In the genomic region with DNA sequence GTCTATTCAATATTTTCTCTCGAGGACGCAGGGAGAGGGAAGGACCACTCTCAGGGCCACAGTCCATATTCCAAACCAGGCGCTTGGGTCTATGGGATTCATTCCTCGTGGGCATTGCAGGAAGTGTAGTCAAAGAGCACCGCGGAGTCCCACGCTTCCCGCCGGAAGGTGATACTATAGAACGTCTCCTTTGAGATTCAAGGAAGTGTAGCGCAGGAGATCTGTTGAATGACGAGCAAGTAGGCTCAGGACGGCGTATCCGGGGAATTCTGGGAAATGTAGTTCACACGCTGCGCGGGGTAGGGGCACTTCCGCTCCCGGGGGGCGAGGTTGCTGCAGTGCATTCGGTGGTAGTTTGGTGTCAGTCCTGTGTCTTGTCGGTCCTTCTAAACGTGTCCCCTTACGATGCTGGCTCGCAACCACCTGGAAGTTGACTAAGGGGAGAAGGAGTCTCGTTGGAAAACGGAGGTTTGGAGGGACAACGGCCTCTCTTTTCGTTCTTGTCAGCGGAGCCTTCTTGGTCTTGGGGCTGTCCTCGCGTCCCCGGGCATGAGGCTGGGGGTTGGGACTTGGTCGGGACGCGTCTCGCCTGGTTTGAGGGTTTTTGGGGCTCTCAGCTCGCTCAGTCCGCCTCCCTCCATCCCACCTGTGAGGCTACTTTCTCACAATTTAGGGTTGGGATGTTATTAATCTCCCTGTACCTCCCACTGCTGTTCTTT, we compare ENCODE assay signal across 8 cellular contexts. TPM values are rescaled to one million over a fixed set of nuclear protein-coding genes. Genes with fewer than 3 reads are reported as not detected.
DNase-seq lines count a peak whose midpoint lies in the region; ATAC-seq and TF ChIP-seq lines count a peak whose summit lies in the region.

A gene (plus strand): TSS at position 336 of the 719 bp plus-strand sequence. CDS start 4,231 bp downstream, outside the sequence.

- peaks cover 23% of the 10 kb centered on the region for H3K9me3 ChIP-seq in A673 (ENCODE audit: low read depth, low read length, poor library complexity, severe bottlenecking)

- CTCF ChIA-PET in A673 (lab: Charles Lee) = no interaction called here
- CTCF ChIA-PET in activated CD4-positive, alpha-beta T cell treated with anti-CD3 and anti-CD28 coated beads, Interleukin-2, amount 10 ng/mL, durations not matched to agents 7 days and 5 days (lab: Charles Lee) = interaction anchor here (0.6 to 1.5 kb wide), 3 partner anchors 19 to 404 kb away, joined by 3 read pairs; a partner anchor contains a TSS

- POLR2A ChIA-PET in A673 (lab: Charles Lee; ENCODE audit: low non-redundant PET) = no interaction called here
- POLR2A ChIA-PET in activated CD4-positive, alpha-beta T cell treated with anti-CD3 and anti-CD28 coated beads, Interleukin-2, amount 10 ng/mL, durations not matched to agents 7 days and 5 days (lab: Charles Lee) = no interaction called here

- H3K36me3 ChIP-seq in A673 (ENCODE audit: insufficient read depth, low read length, poor library complexity, severe bottlenecking) = peaks cover 6% of the 10 kb centered on the region

- peak within 1 kb of the TSS; percentile 79 for H3K4me3 Mint-ChIP-seq in activated CD4-positive, alpha-beta T cell treated with anti-CD3 and anti-CD28 coated beads, Interleukin-2, amount 10 ng/mL, durations not matched to agents 7 days and 5 days

- no peaks in the 10 kb centered on the region for H3K27me3 Mint-ChIP-seq in activated CD4-positive, alpha-beta T cell treated with anti-CD3 and anti-CD28 coated beads, Interleukin-2, amount 10 ng/mL, durations not matched to agents 7 days and 5 days

- DNase-seq in A673 (ENCODE audit: low spot score) (peak; percentile 96), NCI-H446 treated with DMSO at 0.1 percent for 48 hours (lab: John Stamatoyannopoulos, UW) (peak; percentile 88), dedifferentiated amniotic fluid mesenchymal stem cell (ENCODE audit: extremely low spot score) (peak; percentile 93), left lobe of liver (ENCODE audit: low spot score) (peak; percentile 82)
- DNase-seq in activated CD4-positive, alpha-beta T cell treated with anti-CD3 and anti-CD28 coated beads, Interleukin-2, amount 10 ng/mL, durations not matched to agents 7 days and 5 days = peak; percentile 84
- DNase-seq in stimulated activated CD4-positive, alpha-beta T cell treated with anti-CD3 and anti-CD28 coated beads, Interleukin-1b, Interleukin-23, amount 100 ng/mL, for 48 hours = peak; percentile 82

- TF ChIP-seq CTCF in A673 (conservative IDR thresholded peaks at IDR 0.05; ENCODE audit: low read depth, low read length) = no peak

- peak; percentile 85 for ATAC-seq in GM18861 (IDR thresholded peaks at IDR 0.05; ENCODE audit: unreplicated experiment)
- ATAC-seq in HG03139 (IDR thresholded peaks at IDR 0.05; ENCODE audit: unreplicated experiment) = peak; percentile 82
- ATAC-seq in left lobe of liver = peak; percentile 100

- peaks cover 26% of the 10 kb centered on the region for H3K36me3 Mint-ChIP-seq in activated CD4-positive, alpha-beta T cell treated with anti-CD3 and anti-CD28 coated beads, Interleukin-2, amount 10 ng/mL, durations not matched to agents 7 days and 5 days (ENCODE audit: low read depth)

- peaks cover 40% of the 10 kb centered on the region for H3K9me3 Mint-ChIP-seq in activated CD4-positive, alpha-beta T cell treated with anti-CD3 and anti-CD28 coated beads, Interleukin-2, amount 10 ng/mL, durations not matched to agents 7 days and 5 days

- H3K4me3 ChIP-seq in A673 (ENCODE audit: low read depth, low read length, poor library complexity, severe bottlenecking) = peak within 1 kb of the TSS; percentile 57

- H3K27me3 ChIP-seq in A673 (replicated peaks; ENCODE audit: insufficient read depth, low read depth, low read length, poor library complexity) = no peaks in the 10 kb centered on the region

- H3K27ac Mint-ChIP-seq in activated CD4-positive, alpha-beta T cell treated with anti-CD3 and anti-CD28 coated beads, Interleukin-2, amount 10 ng/mL, durations not matched to agents 7 days and 5 days = peak within 1 kb of the TSS; percentile 79

- intact Hi-C loops in A673 (cut with micrococcal nuclease; ENCODE audit: unreplicated experiment) = no loop called here

- H3K27ac ChIP-seq in A673 (ENCODE audit: low read depth, low read length, poor library complexity, severe bottlenecking) = peak within 1 kb of the TSS; percentile 10

- BruUV-seq in A673 (replicated peaks; lab: Mats Ljungman, UMichigan) = no TSS peak

- no peaks in the 10 kb centered on the region for H3K4me1 ChIP-seq in A673 (ENCODE audit: insufficient read depth, low read length, poor library complexity, severe bottlenecking)

- H3K4me1 Mint-ChIP-seq in activated CD4-positive, alpha-beta T cell treated with anti-CD3 and anti-CD28 coated beads, Interleukin-2, amount 10 ng/mL, durations not matched to agents 7 days and 5 days = peaks cover 24% of the 10 kb centered on the region

RNA-seq across cellular contexts. Expression of the gene that starts here (rescaled TPM):
- 3.1 and 3.2 TPM in 2 replicates for total RNA-seq in A673 (2021)
- total RNA-seq in activated CD4-positive, alpha-beta T cell treated with anti-CD3 and anti-CD28 coated beads, Interleukin-2, amount 10 ng/mL, durations not matched to agents 7 days and 5 days = 1 to 10 TPM; 2.1 to 2.2 TPM
- 0.68 TPM for total RNA-seq in left lobe of liver

Comparison
In these comparisons a context has a peak if more than half of its experiments do, and no peak if none do; other contexts are left out.
1. Peak in every context shown above with its lines: DNase-seq, ATAC-seq, H3K4me3 ChIP-seq and H3K27ac ChIP-seq.
2. Peak in DNase-seq and ATAC-seq in left lobe of liver; RNA of the gene not detected or under 1 TPM.